In genomic region chr4:15729910-15730533, GRCh38 we compare ENCODE assay signal across 8 cellular contexts. TPM values are rescaled to one million over a fixed set of nuclear protein-coding genes. Genes with fewer than 3 reads are reported as not detected.
DNase-seq lines count a peak whose midpoint lies in the region; ATAC-seq, FAIRE-seq and TF ChIP-seq lines count a peak whose summit lies in the region.

No MANE protein-coding gene starts in this region.

- H3K27ac ChIP-seq in sigmoid colon, result no peak overlapping the region

- H3K27me3 ChIP-seq in sigmoid colon, result no peaks in the 10 kb centered on the region

- H3K4me3 ChIP-seq in sigmoid colon, result no peak overlapping the region

- peak; percentile 60 to 85 (median 70) for TF ChIP-seq CTCF in sigmoid colon (IDR thresholded peaks at IDR 0.05)

- H3K36me3 ChIP-seq in sigmoid colon, result no peaks in the 10 kb centered on the region

- peak; percentile 82 for DNase-seq in DMS53 treated with DMSO at 0.1 percent for 48 hours (lab: John Stamatoyannopoulos, UW; ENCODE audit: unreplicated experiment)
- peak; percentile 24 for DNase-seq in HCEC 1CT
- peak; percentile 43 for DNase-seq in NCI-H2196 treated with DMSO at 0.1 percent for 48 hours (lab: John Stamatoyannopoulos, UW; ENCODE audit: unreplicated experiment)
- peak; percentile 5 for DNase-seq in activated gamma-delta T cell treated with anti-CD3 and anti-CD28 coated beads, Interleukin-2, amount 50 U/mL, for 16 hours (ENCODE audit: low read depth)
- DNase-seq in left ventricle myocardium superior, result no peak
- DNase-seq in sigmoid colon, result no peak

- no peak for TF ChIP-seq EP300 in sigmoid colon (IDR thresholded peaks at IDR 0.05)

- peak; percentile 45 for ATAC-seq in left ventricle myocardium superior
- ATAC-seq in HG03521 (IDR thresholded peaks at IDR 0.05; ENCODE audit: unreplicated experiment), result no peak

- intact Hi-C loops in left ventricle myocardium superior (cut with micrococcal nuclease) (loop anchor here (10.0 kb wide), 1 partner anchor 225 kb away; no protein-coding TSS in a partner anchor), sigmoid colon (cut with DNase I) (loop anchor here (5.0 to 10.0 kb wide), 2 partner anchors 155 to 272 kb away; no protein-coding TSS in a partner anchor)

- H3K4me1 ChIP-seq in sigmoid colon, result peaks cover 0 to 7% (median 7%) of the 10 kb centered on the region in 4 donors

- WGBS in sigmoid colon, 2 donors, result 14 to 26% methylated on average over 3 of the region's 3 CpGs

- FAIRE-seq in A204.1 (lab: Jason Lieb, UNC), result peak; percentile 97

- no peak for TF ChIP-seq POLR2A in sigmoid colon (IDR thresholded peaks at IDR 0.05)

- H3K9me3 ChIP-seq in sigmoid colon, result no peaks in the 10 kb centered on the region

RNA-seq across cellular contexts. Expression of gene BST1, which starts 27.2 kb away (rescaled TPM):
- total RNA-seq in left ventricle myocardium superior (3.6 TPM), sigmoid colon (10 to 100 TPM in 1 of 4 donors, 1 to 10 TPM in 3; 5.3 to 11.8 (median 6.6) TPM)
- polyA plus RNA-seq in sigmoid colon, result 1 to 10 TPM; 4.8 to 7.4 (median 5.3) TPM

RNA-seq across cellular contexts. Expression of gene CD38, which starts 48.1 kb away (rescaled TPM):
- 1.7 TPM for total RNA-seq in left ventricle myocardium superior
- 1 to 10 TPM; 2.1 to 6.0 (median 2.7) TPM for total RNA-seq in sigmoid colon
- 10 to 100 TPM in 1 of 3 donors, 1 to 10 TPM in 2; 1.2 to 11.4 (median 1.4) TPM for polyA plus RNA-seq in sigmoid colon

RNA-seq across cellular contexts. Expression of gene FAM200B, which starts 48.4 kb away (rescaled TPM):
- total RNA-seq in left ventricle myocardium superior (30.9 TPM), sigmoid colon (100 to 1,000 TPM in 1 of 4 donors, 10 to 100 TPM in 3; 45.1 to 105 (median 72.2) TPM)
- polyA plus RNA-seq in sigmoid colon, result 100 to 1,000 TPM in 1 of 3 donors, 10 to 100 TPM in 2; 36.4 to 101 (median 88.9) TPM

Comparison
In these comparisons a context has a peak if more than half of its experiments do, and no peak if none do; other contexts are left out.
1. DNase-seq: peak in DMS53 treated with DMSO at 0.1 percent for 48 hours (single experiment), HCEC 1CT (single experiment), NCI-H2196 treated with DMSO at 0.1 percent for 48 hours (single experiment) and activated gamma-delta T cell treated with anti-CD3 and anti-CD28 coated beads, Interleukin-2, amount 50 U/mL, for 16 hours (single experiment); none in left ventricle myocardium superior (single experiment) and sigmoid colon (single experiment).